Comparison of ENCODE assay signal across 1 cellular context in the genomic region with DNA sequence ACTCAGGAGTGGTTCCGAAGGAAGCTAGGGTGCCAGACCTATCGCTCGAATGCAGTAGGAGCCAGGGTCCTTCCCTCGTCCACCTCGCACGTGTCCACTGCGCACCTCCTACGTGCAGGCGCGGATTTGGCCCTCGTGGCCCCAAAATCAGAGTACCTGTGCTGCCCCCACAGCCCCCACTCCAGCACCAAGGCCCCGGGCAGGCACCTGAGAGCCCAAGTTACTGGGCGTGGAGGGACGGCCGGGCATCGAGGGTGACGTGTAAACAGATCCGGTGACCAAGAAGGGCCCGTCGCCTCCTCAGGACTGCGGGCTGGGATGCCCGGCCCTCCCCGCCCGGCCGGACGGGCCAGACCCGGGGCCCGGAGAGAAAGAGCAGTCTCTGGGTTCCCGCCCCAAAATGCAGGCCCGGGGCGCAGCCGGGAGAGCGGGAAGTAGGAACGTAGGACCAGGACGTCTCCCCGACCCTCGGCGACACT.
TF ChIP-seq lines count a peak whose summit lies in the region.

No MANE protein-coding gene starts in this region.

TF ChIP-seq in A549, 52 proteins besides CTCF, POLR2A, EP300 and RAD21 (continued from another document):
- TF ChIP-seq, protein P1, sequence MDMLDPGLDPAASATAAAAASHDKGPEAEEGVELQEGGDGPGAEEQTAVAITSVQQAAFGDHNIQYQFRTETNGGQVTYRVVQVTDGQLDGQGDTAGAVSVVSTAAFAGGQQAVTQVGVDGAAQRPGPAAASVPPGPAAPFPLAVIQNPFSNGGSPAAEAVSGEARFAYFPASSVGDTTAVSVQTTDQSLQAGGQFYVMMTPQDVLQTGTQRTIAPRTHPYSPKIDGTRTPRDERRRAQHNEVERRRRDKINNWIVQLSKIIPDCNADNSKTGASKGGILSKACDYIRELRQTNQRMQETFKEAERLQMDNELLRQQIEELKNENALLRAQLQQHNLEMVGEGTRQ (IDR thresholded peaks at IDR 0.05) = 0 out of 2 replicates have a peak, but pooled peaks have one; percentile 2
- no peak for TF ChIP-seq EHF (CRISPR knock-in tag; IDR thresholded peaks at IDR 0.05)
- TF ChIP-seq SMC3 (IDR thresholded peaks at IDR 0.05) = no peak
- no peak for TF ChIP-seq POLR2AphosphoS2 (conservative IDR thresholded peaks at IDR 0.05; ENCODE audit: low read length)
- TF ChIP-seq ZC3H11A (IDR thresholded peaks at IDR 0.05) = no peak
- TF ChIP-seq TFCP2L1 (CRISPR knock-in tag; IDR thresholded peaks at IDR 0.05) = 0 out of 2 replicates have a peak, but pooled peaks have one; percentile 24
